7 cellular contexts compared by ENCODE assay signal in the genomic region with DNA sequence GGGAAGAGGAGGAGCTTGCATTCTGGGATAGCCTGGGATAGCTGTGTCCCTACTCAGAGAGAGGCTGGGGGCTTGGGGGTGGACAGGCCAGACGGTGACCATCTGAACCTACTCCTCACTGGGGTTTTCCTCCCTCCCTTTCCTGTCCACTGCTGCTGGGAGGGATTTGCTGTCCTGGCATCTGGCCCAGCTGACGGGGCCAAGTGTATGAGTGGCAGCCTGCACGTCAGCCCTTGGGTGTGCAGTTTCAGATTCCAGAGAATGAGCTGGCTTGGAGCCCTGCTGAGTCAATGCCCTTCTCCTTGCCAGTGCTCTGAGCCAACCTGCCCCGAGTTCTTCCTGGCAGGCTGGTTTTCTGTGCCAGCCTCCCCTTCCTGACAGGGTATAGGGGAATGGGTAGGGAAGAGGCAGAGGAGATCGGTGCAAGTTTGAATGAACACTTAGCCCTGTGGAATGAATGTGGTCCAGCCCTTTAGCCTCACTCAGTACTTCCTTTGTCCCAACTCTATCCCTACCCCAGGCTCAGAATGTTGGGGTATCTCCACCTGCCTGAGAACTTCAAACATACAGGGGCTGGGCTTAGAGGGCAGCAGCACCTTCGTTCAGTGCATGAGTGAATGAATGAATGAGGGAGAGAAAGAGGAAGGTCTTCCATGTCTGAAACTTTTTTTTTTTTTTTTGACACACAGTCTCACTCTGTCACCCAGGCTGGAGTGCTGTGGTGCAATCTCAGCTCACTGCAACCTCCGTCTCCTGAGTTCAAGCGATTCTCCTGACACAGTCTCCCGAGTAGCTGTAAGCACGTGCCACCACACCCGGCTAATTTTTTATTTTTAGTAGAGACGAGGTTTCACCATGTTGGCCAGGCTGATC. TPM values are rescaled to one million over a fixed set of nuclear protein-coding genes. Genes with fewer than 3 reads are reported as not detected.
A peak's percentile ranks its signal among the peaks of the same experiment; 100 is the strongest.
DNase-seq lines count a peak whose midpoint lies in the region; ATAC-seq and TF ChIP-seq lines count a peak whose summit lies in the region.

No MANE protein-coding gene starts in this region.

- H3K9ac ChIP-seq in skeletal muscle tissue (ENCODE audit: low read depth in 1 of 3, low read length in 3 of 3), result peak overlapping the region; percentile 51 to 81 (median 66)

- DNase-seq in GM04503 (ENCODE audit: low read depth), result peak; percentile 90
- peak; percentile 96 for DNase-seq in NCI-H2196 (lab: John Stamatoyannopoulos, UW; ENCODE audit: unreplicated experiment)
- peak; percentile 85 for DNase-seq in astrocyte of the cerebellum (ENCODE audit: low read depth)
- DNase-seq in hippocampal formation (lab: John Stamatoyannopoulos, UW), result peak; percentile 56 to 70
- no peak for DNase-seq in Kasumi-1 (lab: John Stamatoyannopoulos, UW)

- no peak for TF ChIP-seq CTCF in astrocyte of the cerebellum (IDR thresholded peaks at IDR 0.05; ENCODE audit: low read depth, low read length, missing control alignments)

- H3K27ac ChIP-seq in skeletal muscle tissue (ENCODE audit: low read depth, low read length), result peak overlapping the region; percentile 91

- in situ Hi-C loops in astrocyte of the cerebellum (cut with HindIII; ENCODE audit: low sequenced_read_pairs), result no loop called here

- no peak overlapping the region for H3K4me3 ChIP-seq in astrocyte of the cerebellum (ENCODE audit: low read depth, low read length)
- H3K4me3 ChIP-seq in skeletal muscle tissue (ENCODE audit: low read length in 3 of 3), result peak overlapping the region; percentile 32 to 52 (median 50)

- H3K9me3 ChIP-seq in skeletal muscle tissue (ENCODE audit: control insufficient read depth in 3 of 3, low read length in 3 of 3), result no peaks in the 10 kb centered on the region

- peaks cover 28 to 39% (median 32%) of the 10 kb centered on the region in 3 donors for H3K4me1 ChIP-seq in skeletal muscle tissue (ENCODE audit: control insufficient read depth in 3 of 3, insufficient read depth in 3 of 3, low read length in 3 of 3)

- peaks cover 0 to 4% (median 0%) of the 10 kb centered on the region in 3 donors for H3K27me3 ChIP-seq in skeletal muscle tissue (ENCODE audit: control insufficient read depth in 3 of 3, insufficient read depth in 3 of 3, low read length in 3 of 3)

- ATAC-seq in HG03520 (IDR thresholded peaks at IDR 0.05; ENCODE audit: unreplicated experiment), result no peak

- peaks cover 0 to 6% (median 0%) of the 10 kb centered on the region in 3 donors for H3K36me3 ChIP-seq in skeletal muscle tissue (ENCODE audit: control insufficient read depth in 3 of 3, insufficient read depth in 3 of 3, low read length in 3 of 3)

RNA-seq across cellular contexts. Expression of a gene that starts 1.8 kb away (rescaled TPM):
- 1.0 TPM for total RNA-seq in skeletal muscle tissue

RNA-seq across cellular contexts. Expression of a gene that starts 19.1 kb away (rescaled TPM):
- total RNA-seq in skeletal muscle tissue, result 10.4 TPM

RNA-seq across cellular contexts. Expression of a gene that starts 28.0 kb away (rescaled TPM):
- total RNA-seq in skeletal muscle tissue, result 64.2 TPM

RNA-seq across cellular contexts. Expression of a gene that starts 40.9 kb away (rescaled TPM):
- total RNA-seq in skeletal muscle tissue, result 371 TPM

RNA-seq across cellular contexts. Expression of a gene that starts 41.0 kb away (rescaled TPM):
- total RNA-seq in skeletal muscle tissue, result 21.4 TPM

Comparison
In these comparisons a context has a peak if more than half of its experiments do, and no peak if none do; other contexts are left out.
1. DNase-seq: peak in GM04503 (single experiment), NCI-H2196 (single experiment), astrocyte of the cerebellum (single experiment) and hippocampal formation (2 of 2); none in Kasumi-1 (0 of 2).